In the genomic region with DNA sequence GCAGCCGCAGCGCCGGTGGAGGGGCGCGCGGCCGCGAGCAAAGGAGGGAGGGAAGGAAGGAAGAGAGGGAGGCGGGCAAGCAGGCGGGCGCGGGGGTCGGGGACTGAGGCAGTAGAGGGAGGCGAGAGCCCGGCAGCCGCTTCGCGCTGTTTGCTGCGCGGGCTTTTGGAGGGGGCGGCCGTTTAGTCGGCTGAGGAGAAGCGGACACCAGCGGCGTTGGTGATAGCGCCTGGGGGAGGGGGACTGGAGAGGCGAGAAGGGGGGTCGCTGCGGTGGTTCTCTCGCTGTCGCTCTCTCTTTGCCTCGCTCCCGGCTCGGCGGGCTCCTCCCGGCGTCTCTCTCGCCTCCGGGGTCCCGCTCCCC, we compare ENCODE assay signal across 8 cellular contexts. TPM values are rescaled to one million over a fixed set of nuclear protein-coding genes. Genes with fewer than 3 reads are reported as not detected.
DNase-seq lines count a peak whose midpoint lies in the region; ATAC-seq and TF ChIP-seq lines count a peak whose summit lies in the region.

HS2ST1 (plus strand) TSS at position 1 of the 363 bp plus-strand sequence.

- no peaks in the 10 kb centered on the region for H3K27me3 ChIP-seq in ascending aorta
- H3K27me3 ChIP-seq in thoracic aorta (replicated peaks; ENCODE audit: insufficient read depth) = no peaks in the 10 kb centered on the region

- no peaks in the 10 kb centered on the region for H3K9me3 ChIP-seq in ascending aorta
- no peaks in the 10 kb centered on the region for H3K9me3 ChIP-seq in thoracic aorta

- no peak for TF ChIP-seq CTCF in ascending aorta (IDR thresholded peaks at IDR 0.05)
- no peak for TF ChIP-seq CTCF in thoracic aorta (IDR thresholded peaks at IDR 0.05)

- no peak for DNase-seq in T-helper 1 cell
- DNase-seq in ascending aorta (ENCODE audit: low spot score in 2 of 2) = no peak
- no peak for DNase-seq in left lobe of liver (ENCODE audit: low spot score)
- DNase-seq in thoracic aorta (ENCODE audit: low spot score) = peak; percentile 9
- DNase-seq in middle frontal gyrus (ENCODE audit: extremely low spot score, low spot score) = no peak

- H3K4me3 ChIP-seq in ascending aorta = peak within 1 kb of the TSS; percentile 82 to 85
- H3K4me3 ChIP-seq in thoracic aorta = peak within 1 kb of the TSS; percentile 84

- intact Hi-C loops in T-helper 1 cell treated with Interleukin-12 subunit alpha and Interleukin-12 subunit beta and Interleukin-4 antibody, amounts not matched to agents 30 ng/mL and 1 ng/mL, for 36 hours (cut with micrococcal nuclease) = loop anchor here (1.0 to 5.0 kb wide), 8 partner anchors 170 to 1978 kb away; partner anchors contain the start of genes BCL10, PKN2, SH3GLB1 and ZNHIT6
- intact Hi-C loops in ascending aorta (cut with DNase I) = loop anchor here (1.0 to 10.0 kb wide), 7 partner anchors 137 to 1980 kb away; partner anchors contain the start of genes BCL10, GTF2B, LMO4 and ODF2L

- H3K4me1 ChIP-seq in ascending aorta (peaks cover 0 to 17% of the 10 kb centered on the region in 2 donors), thoracic aorta (ENCODE audit: control insufficient read depth in 1 of 2, low read depth in 2 of 2) (peaks cover 11 to 28% of the 10 kb centered on the region in 2 donors)

- H3K36me3 ChIP-seq in ascending aorta (peaks cover 0 to 7% of the 10 kb centered on the region in 2 donors), thoracic aorta (no peaks in the 10 kb centered on the region)

- ATAC-seq in left lobe of liver (no peak), thoracic aorta (ENCODE audit: insufficient number of reproducible peaks, low FRiP score, low read depth) (no peak), HG02642 (IDR thresholded peaks at IDR 0.05; ENCODE audit: poor library complexity, unreplicated experiment) (no peak), GM18498 (IDR thresholded peaks at IDR 0.05; ENCODE audit: unreplicated experiment) (no peak)

- H3K27ac ChIP-seq in ascending aorta = peak within 1 kb of the TSS; percentile 82 to 92
- H3K27ac ChIP-seq in thoracic aorta = peak within 1 kb of the TSS; percentile 86 to 90

RNA-seq across cellular contexts. Expression of gene HS2ST1, which starts in this region (rescaled TPM):
- 17.1 and 18.7 TPM in 2 replicates for total RNA-seq in T-helper 1 cell treated with Interleukin-12 subunit alpha and Interleukin-12 subunit beta and Interleukin-4 antibody, amounts not matched to agents 30 ng/mL and 1 ng/mL, for 36 hours
- total RNA-seq in ascending aorta (15.8 TPM), left lobe of liver (15.6 TPM), thoracic aorta (10 to 100 TPM in 1 of 2 donors, 1 to 10 TPM in 1; 6.5 to 10.4 TPM)
